In the genomic region with DNA sequence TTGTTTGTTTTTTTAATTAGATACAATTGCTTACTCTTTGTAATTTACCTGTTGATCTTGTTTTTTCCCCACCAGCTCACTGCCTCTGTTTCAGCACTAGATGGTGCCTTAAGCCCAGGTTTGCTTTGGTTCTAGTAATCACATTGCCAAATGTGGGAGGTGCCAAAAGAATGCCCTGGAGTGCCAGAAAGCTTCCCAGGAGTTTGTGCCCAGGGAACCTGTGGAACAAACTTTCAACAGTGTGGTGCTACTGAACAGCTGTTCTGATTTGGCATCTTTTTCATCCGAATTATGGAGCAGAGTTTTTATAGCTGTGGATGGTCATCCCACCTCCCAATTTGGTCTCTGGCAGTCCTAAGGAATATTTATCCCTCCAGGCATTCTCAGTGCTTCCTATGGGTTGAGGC, we compare ENCODE assay signal across 8 cellular contexts.
DNase-seq lines count a peak whose midpoint lies in the region; ATAC-seq, FAIRE-seq and TF ChIP-seq lines count a peak whose summit lies in the region.

No MANE protein-coding gene starts in this region.

- peak overlapping the region; percentile 82; the same call in 1 of the 2 replicates for H2AFZ ChIP-seq in H1 (ENCODE audit: low read length)
- no peak overlapping the region for H2AFZ ChIP-seq in neuronal stem cell (ENCODE audit: low read length)

- no peaks in the 10 kb centered on the region for H3K79me1 ChIP-seq in H1 (ENCODE audit: low read depth, low read length)
- no peaks in the 10 kb centered on the region for H3K79me1 ChIP-seq in neuronal stem cell (ENCODE audit: low read depth, low read length)

- H2BK5ac ChIP-seq in H1 (ENCODE audit: low read depth, low read length) = no peak overlapping the region
- no peak overlapping the region for H2BK5ac ChIP-seq in neuronal stem cell (ENCODE audit: low read length)

- H3K4ac ChIP-seq in H1 (replicated peaks; ENCODE audit: insufficient read length, low read depth, low read length) (no peak overlapping the region), neuronal stem cell (ENCODE audit: low read length) (no peak overlapping the region)

- H4K5ac ChIP-seq in H1 (ENCODE audit: insufficient read length, low read depth, low read length) = no peak overlapping the region

- in situ Hi-C loops in GM13977 (cut with MboI; ENCODE audit: low pct_unique_long_range_greater_than_20kb, low sequenced_read_pairs, unreplicated experiment) = no loop called here

- H3K23ac ChIP-seq in H1 (ENCODE audit: insufficient read length) = no peak overlapping the region
- no peak overlapping the region for H3K23ac ChIP-seq in neuronal stem cell (ENCODE audit: low read depth, low read length, poor library complexity)

- H3K18ac ChIP-seq in H1 (ENCODE audit: extremely low read depth, low read length) = no peak overlapping the region
- H3K18ac ChIP-seq in neuronal stem cell (ENCODE audit: low read length) = no peak overlapping the region

- H4K8ac ChIP-seq in H1 (ENCODE audit: extremely low read depth, insufficient read depth, low read length) = no peak overlapping the region
- no peak overlapping the region for H4K8ac ChIP-seq in neuronal stem cell (ENCODE audit: low read depth, low read length)

- POLR2A ChIA-PET in H1 (lab: Charles Lee; ENCODE audit: partially characterized antibody) = no interaction called here

- H2BK12ac ChIP-seq in H1 (ENCODE audit: low read depth, low read length) = no peak overlapping the region
- no peak overlapping the region for H2BK12ac ChIP-seq in neuronal stem cell (ENCODE audit: low read length)

- no peak for DNase-seq in GM13977 (ENCODE audit: low spot score)
- peak; percentile 0 for DNase-seq in NCI-H2171 (lab: John Stamatoyannopoulos, UW)
- DNase-seq in H1 (ENCODE audit: low read depth in 1 of 2, low spot score in 2 of 2) = peak; percentile 25 to 52
- DNase-seq in neuronal stem cell (ENCODE audit: low spot score) = peak; percentile 49
- no peak for DNase-seq in NOMO-1 treated with dmso at 0.1 percent for 144 hours (lab: John Stamatoyannopoulos, UW; ENCODE audit: unreplicated experiment)

- H2BK20ac ChIP-seq in H1 (ENCODE audit: low read length) = no peak overlapping the region

- H3K23me2 ChIP-seq in H1 (ENCODE audit: low read depth, low read length) = no peaks in the 10 kb centered on the region

- ATAC-seq in HG02798 (IDR thresholded peaks at IDR 0.05; ENCODE audit: poor library complexity, unreplicated experiment) (no peak), GM19023 (IDR thresholded peaks at IDR 0.05; ENCODE audit: unreplicated experiment) (no peak)
- ATAC-seq in activated CD4-positive, CD25-positive, alpha-beta regulatory T cell treated with anti-CD3 and anti-CD28 coated beads, Interleukin-2, amount 50 U/mL, for 24 hours = no peak

- H3K4me1 ChIP-seq in H1 (replicated peaks in 1 of 4; ENCODE audit: control insufficient read depth in 3 of 4, insufficient read depth in 4 of 4, low read length in 3 of 4) (0 out of 7 replicates have a peak, but pooled peaks cover 0 to 3% (median 0%) of the 10 kb centered on the region in 4 experiments), neuronal stem cell (ENCODE audit: control insufficient read depth in 2 of 2, insufficient read depth in 1 of 2, low read depth in 1 of 2, low read length in 2 of 2) (no peaks in the 10 kb centered on the region)

- no peak for TF ChIP-seq EP300 in H1 (IDR thresholded peaks at IDR 0.05; ENCODE audit: borderline replicate concordance in 1 of 2, low read depth in 2 of 2, low read length in 2 of 2)

- H3K36me3 ChIP-seq in H1 (ENCODE audit: control insufficient read depth in 2 of 4, insufficient read depth in 4 of 4, low read length in 3 of 4) = no peaks in the 10 kb centered on the region
- no peaks in the 10 kb centered on the region for H3K36me3 ChIP-seq in neuronal stem cell (replicated peaks in 1 of 2; ENCODE audit: control insufficient read depth in 2 of 2, insufficient read depth in 2 of 2, low read length in 2 of 2)

- TF ChIP-seq CTCF in GM13977 (IDR thresholded peaks at IDR 0.05; ENCODE audit: extremely low read depth, insufficient read depth, missing control alignments) (peak; percentile 36), H1 (IDR thresholded peaks at IDR 0.05; ENCODE audit: control extremely low read depth in 1 of 3, insufficient read depth in 1 of 3, low read depth in 1 of 3, low read length in 3 of 3) (peak in 2 of 3 experiments; percentile 73 to 74; a peak in 3 of 4 replicates)

- H3K4me2 ChIP-seq in H1 (ENCODE audit: insufficient read depth in 1 of 2, low read depth in 2 of 2, low read length in 2 of 2) = no peak overlapping the region
- no peak overlapping the region for H3K4me2 ChIP-seq in neuronal stem cell (ENCODE audit: insufficient read depth, low read length, poor library complexity, severe bottlenecking)

- no peaks in the 10 kb centered on the region for H3K27me3 ChIP-seq in H1 (replicated peaks in 1 of 4; ENCODE audit: control insufficient read depth in 3 of 4, extremely low read depth in 1 of 4, insufficient read depth in 3 of 4, low read length in 3 of 4)
- H3K27me3 ChIP-seq in neuronal stem cell (ENCODE audit: control insufficient read depth in 3 of 3, insufficient read depth in 3 of 3, low read depth in 1 of 3, low read length in 3 of 3) = no peaks in the 10 kb centered on the region

- H3K27ac ChIP-seq in H1 (ENCODE audit: low read depth, low read length) = no peak overlapping the region
- H3K27ac ChIP-seq in neuronal stem cell (replicated peaks; ENCODE audit: low read length) = no peak overlapping the region

- H2BK120ac ChIP-seq in H1 (replicated peaks; ENCODE audit: low read depth, low read length) = no peak overlapping the region
- no peak overlapping the region for H2BK120ac ChIP-seq in neuronal stem cell (ENCODE audit: low read depth, low read length)

- TF ChIP-seq RAD21 in H1 (IDR thresholded peaks at IDR 0.05 in 1 of 2, conservative IDR thresholded peaks at IDR 0.05 in 1 of 2; ENCODE audit: low read depth in 2 of 2, low read length in 2 of 2) = peak; percentile 97 to 98

- peak; percentile 92 for FAIRE-seq in H1 (lab: Jason Lieb, UNC)

- no peak overlapping the region for H3K9ac ChIP-seq in H1 (replicated peaks in 1 of 4; ENCODE audit: extremely low read depth in 1 of 4, low read depth in 3 of 4, low read length in 3 of 4)
- no peak overlapping the region for H3K9ac ChIP-seq in neuronal stem cell (ENCODE audit: low read depth, low read length, poor library complexity)

- H4K20me1 ChIP-seq in H1 (replicated peaks in 1 of 2; ENCODE audit: control insufficient read depth in 1 of 2, insufficient read depth in 2 of 2, low read length in 2 of 2) = no peaks in the 10 kb centered on the region

- H2BK15ac ChIP-seq in H1 (ENCODE audit: low read length) (no peak overlapping the region), neuronal stem cell (ENCODE audit: low read length) (no peak overlapping the region)

- no peak overlapping the region for H3K4me3 ChIP-seq in H1 (ENCODE audit: extremely low read depth in 1 of 4, insufficient read depth in 2 of 4, low read depth in 3 of 4, low read length in 4 of 4)
- no peak overlapping the region for H3K4me3 ChIP-seq in neuronal stem cell (ENCODE audit: low read length in 2 of 2)

- WGBS in H1 (ENCODE audit: extremely low coverage in 1 of 2, insufficient coverage in 1 of 2, insufficient read length in 1 of 2, insufficient replicate concordance in 2 of 2, low coverage in 1 of 2, low lambda C conversion rate in 2 of 2, missing lambda C conversion rate in 1 of 2), 2 experiments = 41% methylated on average over 1 of the region's 1 CpG; no CpG with 5 or more reads in 1 of the 2 experiments
- WGBS in neuronal stem cell (ENCODE audit: extremely low coverage in 2 of 2, insufficient read length in 2 of 2, insufficient replicate concordance in 1 of 2), 2 donors = no CpG with 5 or more reads among the region's 1 CpG

- no peak overlapping the region for H3K56ac ChIP-seq in H1 (replicated peaks; ENCODE audit: insufficient read length, low read depth, low read length)

- H4K91ac ChIP-seq in H1 (replicated peaks; ENCODE audit: insufficient read length, low read length) (no peak overlapping the region), neuronal stem cell (ENCODE audit: low read depth, low read length, poor library complexity) (no peak overlapping the region)

- no peak for TF ChIP-seq POLR2A in H1 (IDR thresholded peaks at IDR 0.05; ENCODE audit: control extremely low read depth in 1 of 2, low read depth in 2 of 2, low read length in 2 of 2)

- H3K14ac ChIP-seq in H1 (ENCODE audit: insufficient read length) (no peak overlapping the region), neuronal stem cell (ENCODE audit: low read length) (no peak overlapping the region)

- H2AK5ac ChIP-seq in H1 (ENCODE audit: low read depth, low read length) (no peak overlapping the region), neuronal stem cell (ENCODE audit: low read depth, low read length) (no peak overlapping the region)

- no peaks in the 10 kb centered on the region for H3K9me3 ChIP-seq in H1 (ENCODE audit: insufficient read depth in 2 of 2, low read depth in 1 of 2, low read length in 1 of 2)
- no peaks in the 10 kb centered on the region for H3K9me3 ChIP-seq in neuronal stem cell (replicated peaks in 1 of 2; ENCODE audit: control insufficient read depth in 2 of 2, insufficient read depth in 1 of 2, low read depth in 1 of 2, low read length in 2 of 2)

- CTCF ChIA-PET in H1 (lab: Charles Lee; ENCODE audit: partially characterized antibody) = interaction anchor here (0.5 to 1.8 kb wide), 11 partner anchors 9 to 484 kb away, joined by 3 to 7 read pairs (median 3); no protein-coding TSS in a partner anchor

- H3K79me2 ChIP-seq in H1 (ENCODE audit: control insufficient read depth in 1 of 2, insufficient read depth in 2 of 2, low read length in 2 of 2) = no peaks in the 10 kb centered on the region

TF ChIP-seq in H1, 55 proteins besides CTCF, POLR2A, EP300 and RAD21:
- TF ChIP-seq TBP (IDR thresholded peaks at IDR 0.05; ENCODE audit: low read depth, low read length) = no peak
- 0 out of 2 replicates have a peak, but pooled peaks have one; percentile 18 for TF ChIP-seq CEBPB (IDR thresholded peaks at IDR 0.05; ENCODE audit: low read depth, low read length)
- TF ChIP-seq SRF (IDR thresholded peaks at IDR 0.05; ENCODE audit: low read depth, low read length) = peak; percentile 20; the same call in 1 of the 2 replicates

Comparison
In these comparisons a context has a peak if more than half of its experiments do, and no peak if none do; other contexts are left out.
1. DNase-seq: peak in NCI-H2171 (single experiment), H1 (2 of 2) and neuronal stem cell (single experiment); none in GM13977 (single experiment) and NOMO-1 treated with dmso at 0.1 percent for 144 hours (single experiment).